Comparison of ENCODE assay signal across 14 cellular contexts in the genomic region with DNA sequence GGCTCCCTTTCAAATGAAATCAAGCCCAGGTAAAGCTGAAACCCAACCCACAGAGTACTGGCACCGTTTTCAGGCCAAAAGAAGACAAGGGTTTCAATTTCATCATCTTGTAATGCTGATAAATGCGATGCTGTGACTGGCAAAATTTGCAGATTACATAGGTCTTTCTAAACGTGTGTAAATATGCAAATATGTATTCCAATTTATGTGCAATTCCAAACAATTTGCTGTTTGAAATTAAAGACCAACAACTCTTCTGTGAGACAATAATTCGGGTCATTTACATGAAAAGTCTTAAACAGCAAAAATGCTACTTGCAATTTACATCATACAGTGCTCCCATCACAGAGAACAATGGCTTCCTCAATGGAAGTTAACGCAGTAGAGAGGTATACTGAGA. TPM values are rescaled to one million over a fixed set of nuclear protein-coding genes. Genes with fewer than 3 reads are reported as not detected.
DNase-seq lines count a peak whose midpoint lies in the region; ATAC-seq, FAIRE-seq and TF ChIP-seq lines count a peak whose summit lies in the region.
"Had no signal": no experiment of that assay in that cellular context is flagged by ENCODE, and none has a peak within 500 bp of the region (broad histone marks: within the 10 kb centered on the region; RNA-seq: fewer than 3 reads in every experiment).

No MANE protein-coding gene starts in this region.

- H3K4me1 ChIP-seq in KMS-11 (ENCODE audit: low read depth, poor library complexity, severe bottlenecking) (peaks cover 34% of the 10 kb centered on the region), H1 (replicated peaks in 1 of 4; ENCODE audit: control insufficient read depth in 3 of 4, insufficient read depth in 4 of 4, low read length in 3 of 4) (peaks cover 27 to 51% (median 37%) of the 10 kb centered on the region in 4 experiments; a peak in 6 of 7 replicates)

- 1% methylated on average over 5 of the region's 5 CpGs; no CpG with 5 or more reads in 1 of the 2 experiments for WGBS in H1 (ENCODE audit: extremely low coverage in 1 of 2, insufficient coverage in 1 of 2, insufficient read length in 1 of 2, insufficient replicate concordance in 2 of 2, low coverage in 1 of 2, low lambda C conversion rate in 2 of 2, missing lambda C conversion rate in 1 of 2), 2 experiments

- H3K27me3 ChIP-seq in KMS-11 (ENCODE audit: insufficient read depth, low read depth) (no peaks in the 10 kb centered on the region), H1 (replicated peaks in 1 of 4; ENCODE audit: control insufficient read depth in 3 of 4, extremely low read depth in 1 of 4, insufficient read depth in 3 of 4, low read length in 3 of 4) (no peaks in the 10 kb centered on the region)

- 0 out of 3 replicates have a peak, but pooled peaks of 1 of the 2 experiments have one; percentile 2 for TF ChIP-seq POLR2A in H1 (IDR thresholded peaks at IDR 0.05; ENCODE audit: control extremely low read depth in 1 of 2, low read depth in 2 of 2, low read length in 2 of 2)

- CTCF ChIA-PET in Calu3 (lab: Charles Lee): interaction anchor here (0.7 kb wide), 1 partner anchor 12 kb away, joined by 3 read pairs; no protein-coding TSS in a partner anchor
- CTCF ChIA-PET in H1 (lab: Charles Lee; ENCODE audit: partially characterized antibody): interaction anchor here (1.2 to 1.8 kb wide), 3 partner anchors 15 to 79 kb away, joined by 3 to 4 read pairs (median 4); no protein-coding TSS in a partner anchor

- no peak overlapping the region for H3K4ac ChIP-seq in H1 (replicated peaks; ENCODE audit: insufficient read length, low read depth, low read length)

- peaks cover 52% of the 10 kb centered on the region for H3K36me3 Mint-ChIP-seq in Calu3 (ENCODE audit: insufficient read depth, unreplicated experiment)
- H3K36me3 Mint-ChIP-seq: activated naive CD8-positive, alpha-beta T cell had no signal

- BruUV-seq in Calu3 (replicated peaks; lab: Mats Ljungman, UMichigan): no TSS peak

- no peak overlapping the region for H2BK15ac ChIP-seq in H1 (ENCODE audit: low read length)

- peak overlapping the region; percentile 92 for H4K5ac ChIP-seq in H1 (ENCODE audit: insufficient read length, low read depth, low read length)

- H4K91ac ChIP-seq in H1 (replicated peaks; ENCODE audit: insufficient read length, low read length): no peak overlapping the region

- H2BK120ac ChIP-seq in H1 (replicated peaks; ENCODE audit: low read depth, low read length): no peak overlapping the region

- TF ChIP-seq CTCF in Calu3 (IDR thresholded peaks at IDR 0.05; ENCODE audit: unreplicated experiment) (no peak), KMS-11 (conservative IDR thresholded peaks at IDR 0.05; ENCODE audit: low read depth, low read length) (no peak), H1 (IDR thresholded peaks at IDR 0.05; ENCODE audit: control extremely low read depth in 1 of 3, insufficient read depth in 1 of 3, low read depth in 1 of 3, low read length in 3 of 3) (no peak)

- POLR2A ChIA-PET in H1 (lab: Charles Lee; ENCODE audit: partially characterized antibody): interaction anchor here (0.7 to 29.3 kb wide), 12 partner anchors 10 to 360 kb away, joined by 3 to 622 read pairs (median 4); no protein-coding TSS in a partner anchor

- H3K27ac ChIP-seq in KMS-11 (peak overlapping the region; percentile 85; the same call in 1 of the 2 replicates), H1 (ENCODE audit: low read depth, low read length) (peak overlapping the region; percentile 92; the same call in 1 of the 2 replicates)

- TF ChIP-seq RAD21 in H1 (IDR thresholded peaks at IDR 0.05 in 1 of 2, conservative IDR thresholded peaks at IDR 0.05 in 1 of 2; ENCODE audit: low read depth in 2 of 2, low read length in 2 of 2): no peak

- no peaks in the 10 kb centered on the region for H3K27me3 Mint-ChIP-seq in Calu3 (ENCODE audit: unreplicated experiment)

- FAIRE-seq in H1 (lab: Jason Lieb, UNC): peak; percentile 94

- no peak overlapping the region for H3K23ac ChIP-seq in H1 (ENCODE audit: insufficient read length)

- peak overlapping the region; percentile 73 for H3K4me3 Mint-ChIP-seq in Calu3 (ENCODE audit: low read depth, unreplicated experiment)

- peaks cover 68% of the 10 kb centered on the region for H3K4me1 Mint-ChIP-seq in Calu3 (ENCODE audit: low read depth, unreplicated experiment)

- TF ChIP-seq EP300 in H1 (IDR thresholded peaks at IDR 0.05; ENCODE audit: borderline replicate concordance in 1 of 2, low read depth in 2 of 2, low read length in 2 of 2): no peak

- H4K20me1 ChIP-seq in KMS-11 (ENCODE audit: insufficient read depth): no peaks in the 10 kb centered on the region
- H4K20me1 ChIP-seq in H1 (replicated peaks in 1 of 2; ENCODE audit: control insufficient read depth in 1 of 2, insufficient read depth in 2 of 2, low read length in 2 of 2): no peaks in the 10 kb centered on the region

- no peaks in the 10 kb centered on the region for H3K79me2 ChIP-seq in KMS-11 (ENCODE audit: insufficient read depth, low read depth)
- peaks cover 13 to 45% of the 10 kb centered on the region in 2 experiments; a peak in 3 of 4 replicates for H3K79me2 ChIP-seq in H1 (ENCODE audit: control insufficient read depth in 1 of 2, insufficient read depth in 2 of 2, low read length in 2 of 2)

- no peak overlapping the region; the same call in 1 of the 2 replicates for H2BK12ac ChIP-seq in H1 (ENCODE audit: low read depth, low read length)

- H2AFZ ChIP-seq in KMS-11 (ENCODE audit: low read depth) (peak overlapping the region; percentile 9; the same call in 1 of the 2 replicates), H1 (ENCODE audit: low read length) (no peak overlapping the region)

- ATAC-seq in HG02798 (IDR thresholded peaks at IDR 0.05; ENCODE audit: poor library complexity, unreplicated experiment): no peak
- ATAC-seq: HCT116 had no signal

- H3K27ac Mint-ChIP-seq in Calu3 (ENCODE audit: unreplicated experiment): peak overlapping the region; percentile 98
- H3K27ac Mint-ChIP-seq: activated CD4-positive, alpha-beta memory T cell treated with anti-CD3 and anti-CD28 coated beads, Interleukin-2, amount 10 ng/mL, durations not matched to agents 7 days and 5 days had no signal

- H3K4me3 ChIP-seq in KMS-11 (IDR thresholded peaks at IDR 0.05; ENCODE audit: insufficient read depth, low read depth, low read length) (no peak overlapping the region), H1 (ENCODE audit: extremely low read depth in 1 of 4, insufficient read depth in 2 of 4, low read depth in 3 of 4, low read length in 4 of 4) (peak overlapping the region in 3 of 4 experiments; percentile 69 to 94 (median 85); a peak in 4 of 8 replicates)

- H3K14ac ChIP-seq in H1 (ENCODE audit: insufficient read length): no peak overlapping the region

- H3K56ac ChIP-seq in H1 (replicated peaks; ENCODE audit: insufficient read length, low read depth, low read length): no peak overlapping the region

- H3K9me3 ChIP-seq in H1 (ENCODE audit: insufficient read depth in 2 of 2, low read depth in 1 of 2, low read length in 1 of 2): no peaks in the 10 kb centered on the region

- peak overlapping the region; percentile 94; the same call in 1 of the 2 replicates for H3K9ac ChIP-seq in KMS-11
- H3K9ac ChIP-seq in H1 (replicated peaks in 1 of 4; ENCODE audit: extremely low read depth in 1 of 4, low read depth in 3 of 4, low read length in 3 of 4): no peak overlapping the region

- H4K8ac ChIP-seq in H1 (ENCODE audit: extremely low read depth, insufficient read depth, low read length): no peak overlapping the region

- peak overlapping the region; percentile 1; the same call in 1 of the 2 replicates for H3K18ac ChIP-seq in H1 (ENCODE audit: extremely low read depth, low read length)

- no peak overlapping the region for H2BK20ac ChIP-seq in H1 (ENCODE audit: low read length)

- no peak overlapping the region for H2AK5ac ChIP-seq in H1 (ENCODE audit: low read depth, low read length)

- H3K36me3 ChIP-seq in KMS-11 (ENCODE audit: insufficient read depth): no peaks in the 10 kb centered on the region
- H3K36me3 ChIP-seq in H1 (ENCODE audit: control insufficient read depth in 2 of 4, insufficient read depth in 4 of 4, low read length in 3 of 4): peaks cover 5 to 22% (median 13%) of the 10 kb centered on the region in 4 experiments; a peak in 7 of 8 replicates

- H3K4me2 ChIP-seq in KMS-11 (peak overlapping the region; percentile 95), H1 (ENCODE audit: insufficient read depth in 1 of 2, low read depth in 2 of 2, low read length in 2 of 2) (peak overlapping the region; percentile 77 to 84)

- intact Hi-C loops in Calu3 (cut with micrococcal nuclease; ENCODE audit: unreplicated experiment): loop anchor here (2.0 to 10.0 kb wide), 2 partner anchors 73 to 203 kb away; no protein-coding TSS in a partner anchor

- no peaks in the 10 kb centered on the region for H3K9me3 Mint-ChIP-seq in Calu3 (ENCODE audit: low read depth, unreplicated experiment)
- H3K9me3 Mint-ChIP-seq: activated CD4-positive, alpha-beta memory T cell treated with anti-CD3 and anti-CD28 coated beads, Interleukin-2, amount 10 ng/mL, durations not matched to agents 7 days and 5 days had no signal

- H3K23me2 ChIP-seq in H1 (ENCODE audit: low read depth, low read length): peaks cover 8% of the 10 kb centered on the region

- H2BK5ac ChIP-seq in H1 (ENCODE audit: low read depth, low read length): peak overlapping the region; percentile 86; the same call in 1 of the 2 replicates

- DNase-seq in Calu3: no peak
- no peak for DNase-seq in H1 (ENCODE audit: low read depth in 1 of 2, low spot score in 2 of 2)
- DNase-seq in pons (ENCODE audit: low spot score): peak; percentile 61
- DNase-seq in occipital lobe (lab: John Stamatoyannopoulos, UW): no peak
- no peak for DNase-seq in kidney tubule cell (ENCODE audit: low spot score)
- DNase-seq in HUDEP-2 (lab: John Stamatoyannopoulos, UW; ENCODE audit: unreplicated experiment in 76 of 76): no peak
- DNase-seq: activated CD4-positive, alpha-beta memory T cell treated with anti-CD3 and anti-CD28 coated beads, Interleukin-2, amount 10 ng/mL, durations not matched to agents 7 days and 5 days; CD4-positive, CD25-positive, alpha-beta regulatory T cell; effector memory CD4-positive, alpha-beta T cell; stimulated activated CD4-positive, alpha-beta T cell treated with anti-CD3 and anti-CD28 coated beads, Interleukin-4, amount 100 ng/mL, for 1 hour had no signal

- H3K79me1 ChIP-seq in H1 (ENCODE audit: low read depth, low read length): no peaks in the 10 kb centered on the region; the same call in 1 of the 2 replicates

TF ChIP-seq in H1, 55 proteins besides CTCF, POLR2A, EP300 and RAD21 (continues in another document):
- no peak for TF ChIP-seq JUN (IDR thresholded peaks at IDR 0.05; ENCODE audit: low read depth, low read length)

RNA-seq across cellular contexts. Expression of a gene that starts 2.8 kb away (rescaled TPM):
- 124 and 150 TPM in 2 replicates for total RNA-seq in Calu3 (2022)
- 240 and 241 TPM in 2 replicates for total RNA-seq in H1 (2021; fragmentation: NEBNext Ultra II Directional; extraction: Animal tissue kit (Norgen Biotek cat#: 25700))
- polyA plus RNA-seq in H1 (2011; rRNA removed): 132 and 143 TPM in 2 replicates
- polyA plus RNA-seq in H1 (2011; cell fraction: cytosol; rRNA removed): 148 TPM
- polyA plus RNA-seq in H1 (2011; cell fraction: nucleus; rRNA removed): 482 TPM
- 101 to 122 TPM (median 117 TPM) in 4 replicates for polyA plus RNA-seq in H1 (2012, experiment 1 of 2)
- polyA plus RNA-seq in H1 (2012, experiment 2 of 2): 7.5 TPM
- polyA plus RNA-seq in H1 (2013, experiment 1 of 2): 144 TPM
- polyA plus RNA-seq in H1 (2013, experiment 2 of 2): 132 TPM
- 742 and 919 TPM in 2 replicates for polyA minus RNA-seq in H1 (2011; rRNA and poly(A)+ RNA removed)
- polyA minus RNA-seq in H1 (2011; cell fraction: cytosol; rRNA and poly(A)+ RNA removed): 169 TPM
- 575 TPM for polyA minus RNA-seq in H1 (2011; cell fraction: nucleus; rRNA and poly(A)+ RNA removed)
- total RNA-seq in occipital lobe: 207 TPM
